ENCODE assay signal across 9 cellular contexts in the genomic region with DNA sequence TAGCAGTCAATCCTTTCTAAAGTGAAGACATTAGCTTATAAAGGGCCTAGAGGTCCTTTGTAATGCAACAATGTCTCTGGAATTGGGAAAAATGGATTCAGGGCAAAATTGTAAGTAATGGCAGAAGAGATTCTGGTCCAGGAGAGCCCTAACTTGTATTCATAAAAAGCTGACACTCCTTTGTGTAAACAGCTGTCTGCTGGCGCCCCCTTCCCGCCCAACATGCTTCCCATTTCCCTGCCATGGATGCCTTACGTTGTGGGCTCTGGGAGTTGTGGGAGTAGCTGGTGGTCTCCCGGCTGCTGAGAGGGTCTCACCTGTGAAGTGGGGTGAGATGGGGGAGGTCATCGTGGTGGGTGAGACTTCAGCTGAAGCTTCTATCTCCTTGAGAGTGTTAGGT. TPM values are rescaled to one million over a fixed set of nuclear protein-coding genes. Genes with fewer than 3 reads are reported as not detected.
DNase-seq lines count a peak whose midpoint lies in the region; ATAC-seq and TF ChIP-seq lines count a peak whose summit lies in the region.
"Had no signal": no experiment of that assay in that cellular context is flagged by ENCODE, and none has a peak within 500 bp of the region (broad histone marks: within the 10 kb centered on the region; RNA-seq: fewer than 3 reads in every experiment).

No MANE protein-coding gene starts in this region.

- no peaks in the 10 kb centered on the region for H3K9me2 ChIP-seq in SU-DHL-6 (replicated peaks; ENCODE audit: insufficient read depth, low read length)

- H3K9me3 Mint-ChIP-seq in CD8-positive, alpha-beta memory T cell, result peaks cover 0 to 10% (median 5%) of the 10 kb centered on the region in 5 donors

- 0 out of 2 replicates have a peak overlapping the region, but pooled peaks have one; percentile 36 for H3K9ac ChIP-seq in SU-DHL-6 (ENCODE audit: low read length)
- H3K9ac ChIP-seq in smooth muscle cell (ENCODE audit: low read depth), result no peak overlapping the region

- peak overlapping the region; percentile 80 for H2AFZ ChIP-seq in SU-DHL-6 (ENCODE audit: low read depth, low read length, severe bottlenecking)
- no peak overlapping the region for H2AFZ ChIP-seq in smooth muscle cell (ENCODE audit: low read depth)

- no peaks in the 10 kb centered on the region for H3K9me3 ChIP-seq in SU-DHL-6 (ENCODE audit: insufficient read depth, low read length)
- H3K9me3 ChIP-seq in CD8-positive, alpha-beta memory T cell (ENCODE audit: low read length), result no peaks in the 10 kb centered on the region
- no peaks in the 10 kb centered on the region for H3K9me3 ChIP-seq in smooth muscle cell (replicated peaks; ENCODE audit: low read depth)

- H3K36me3 Mint-ChIP-seq in CD8-positive, alpha-beta memory T cell, result peaks cover 7 to 26% (median 20%) of the 10 kb centered on the region in 3 donors

- peaks cover 3% of the 10 kb centered on the region; the same call in 1 of the 2 replicates for H3F3A ChIP-seq in SU-DHL-6 (ENCODE audit: insufficient read depth)
- no peaks in the 10 kb centered on the region for H3F3A ChIP-seq in smooth muscle cell (ENCODE audit: low read depth)

- H3K27me3 ChIP-seq in SU-DHL-6 (ENCODE audit: low read length), result no peaks in the 10 kb centered on the region
- no peaks in the 10 kb centered on the region for H3K27me3 ChIP-seq in CD8-positive, alpha-beta memory T cell (ENCODE audit: insufficient read depth, low read length, poor library complexity, severe bottlenecking)
- no peaks in the 10 kb centered on the region for H3K27me3 ChIP-seq in smooth muscle cell (ENCODE audit: low read depth)

- H3K27ac ChIP-seq in SU-DHL-6 (ENCODE audit: low read depth, low read length) (no peak overlapping the region), substantia nigra (ENCODE audit: low read depth, low read length, poor library complexity, severe bottlenecking) (peak overlapping the region; percentile 63), smooth muscle cell (ENCODE audit: low read depth) (no peak overlapping the region)
- no peak overlapping the region for H3K27ac ChIP-seq in CD8-positive, alpha-beta memory T cell (ENCODE audit: low read depth, low read length)

- no peaks in the 10 kb centered on the region for H3K4me1 ChIP-seq in CD8-positive, alpha-beta memory T cell (ENCODE audit: insufficient read depth, low read length)
- no peaks in the 10 kb centered on the region for H3K4me1 ChIP-seq in smooth muscle cell (ENCODE audit: low read depth)

- no peaks in the 10 kb centered on the region for H4K20me1 ChIP-seq in SU-DHL-6 (ENCODE audit: low read depth, low read length)
- H4K20me1 ChIP-seq in smooth muscle cell (ENCODE audit: low read depth), result no peaks in the 10 kb centered on the region

- H3K4me1 Mint-ChIP-seq in CD8-positive, alpha-beta memory T cell, result peaks cover 9 to 12% (median 9%) of the 10 kb centered on the region in 3 donors

- DNase-seq in NCI-H2171 treated with DMSO at 0.1 percent for 48 hours (lab: John Stamatoyannopoulos, UW) (peak; percentile 53), NCI-H2171 (lab: John Stamatoyannopoulos, UW) (no peak), iPS-NIHi11 (ENCODE audit: low spot score) (peak; percentile 72), substantia nigra (lab: John Stamatoyannopoulos, UW) (peak in 25 of 49 donors; percentile 8 to 60 (median 31)), smooth muscle cell (lab: John Stamatoyannopoulos, UW; ENCODE audit: unreplicated experiment) (no peak)
- no peak for DNase-seq in CD8-positive, alpha-beta memory T cell

- H3K36me3 ChIP-seq in SU-DHL-6 (ENCODE audit: low read length) (no peaks in the 10 kb centered on the region), smooth muscle cell (ENCODE audit: low read depth) (no peaks in the 10 kb centered on the region)
- H3K36me3 ChIP-seq in CD8-positive, alpha-beta memory T cell (ENCODE audit: insufficient read depth, low read length), result peaks cover 6% of the 10 kb centered on the region

- H3K79me2 ChIP-seq in SU-DHL-6 (ENCODE audit: insufficient read depth, low read length) (no peaks in the 10 kb centered on the region), smooth muscle cell (ENCODE audit: low read depth) (no peaks in the 10 kb centered on the region)

- CTCF ChIA-PET in CD8-positive, alpha-beta memory T cell (lab: Charles Lee), result interaction anchor here (0.9 to 1.4 kb wide), 2 partner anchors 9 to 16 kb away, joined by 3 to 4 read pairs; partner anchors contain the start of gene LPAR5

- peak; percentile 27 for TF ChIP-seq CTCF in SU-DHL-6 (IDR thresholded peaks at IDR 0.05; ENCODE audit: insufficient read depth, low read length, poor library complexity, severe bottlenecking)
- no peak for TF ChIP-seq CTCF in smooth muscle cell (IDR thresholded peaks at IDR 0.05; ENCODE audit: borderline replicate concordance, insufficient read depth, poor library complexity, severe bottlenecking)

- ATAC-seq in GM18868 (IDR thresholded peaks at IDR 0.05; ENCODE audit: unreplicated experiment), result no peak

- H3K27ac Mint-ChIP-seq in CD8-positive, alpha-beta memory T cell, result peak overlapping the region in 1 of 8 donors; percentile 17

- POLR2A ChIA-PET in CD8-positive, alpha-beta memory T cell (lab: Charles Lee), result no interaction called here

- no peak overlapping the region for H3K4me3 ChIP-seq in SU-DHL-6 (ENCODE audit: insufficient read depth, low read length, poor library complexity, severe bottlenecking)
- no peak overlapping the region for H3K4me3 ChIP-seq in CD8-positive, alpha-beta memory T cell (ENCODE audit: low read length)
- H3K4me3 ChIP-seq in smooth muscle cell, result no peak overlapping the region

- peak overlapping the region in 1 of 7 donors; percentile 11 for H3K4me3 Mint-ChIP-seq in CD8-positive, alpha-beta memory T cell

- no peaks in the 10 kb centered on the region for H3K27me3 Mint-ChIP-seq in CD8-positive, alpha-beta memory T cell

- no peak overlapping the region for H3K4me2 ChIP-seq in SU-DHL-6 (ENCODE audit: low read depth, low read length, poor library complexity, severe bottlenecking)
- no peak overlapping the region for H3K4me2 ChIP-seq in smooth muscle cell

- 44% methylated on average over 5 of the region's 5 CpGs for WGBS in smooth muscle cell (ENCODE audit: low lambda C conversion rate)

RNA-seq across cellular contexts. Expression of gene ACRBP, which starts 2.3 kb away (rescaled TPM):
- total RNA-seq in CD8-positive, alpha-beta memory T cell, result 1 to 10 TPM; 1.8 to 2.0 TPM
- not detected for polyA plus RNA-seq in CD8-positive, alpha-beta memory T cell
- total RNA-seq in smooth muscle cell, result not detected in 2 replicates
- polyA plus RNA-seq in smooth muscle cell, result 0.82 TPM in 1 of 2 replicates, not detected in the other

RNA-seq across cellular contexts. Expression of gene LPAR5, which starts 9.1 kb away (rescaled TPM):
- 10 to 100 TPM; 10.6 to 11.4 TPM for total RNA-seq in CD8-positive, alpha-beta memory T cell
- polyA plus RNA-seq in CD8-positive, alpha-beta memory T cell, result 26.5 TPM
- 2.0 and 4.4 TPM in 2 replicates for total RNA-seq in smooth muscle cell
- polyA plus RNA-seq in smooth muscle cell, result 1.3 and 1.8 TPM in 2 replicates
- polyA plus RNA-seq: AG04450 had no signal

RNA-seq across cellular contexts. Expression of gene ING4, which starts 18.0 kb away (rescaled TPM):
- 10 to 100 TPM; 17.4 to 18.5 TPM for total RNA-seq in CD8-positive, alpha-beta memory T cell
- 80.3 TPM for polyA plus RNA-seq in CD8-positive, alpha-beta memory T cell
- total RNA-seq in smooth muscle cell, result 24.8 and 45.0 TPM in 2 replicates
- polyA plus RNA-seq in smooth muscle cell, result 27.0 and 33.5 TPM in 2 replicates

RNA-seq across cellular contexts. Expression of gene CHD4, which starts 37.7 kb away (rescaled TPM):
- 100 to 1,000 TPM; 287 to 293 TPM for total RNA-seq in CD8-positive, alpha-beta memory T cell
- 58.1 TPM for polyA plus RNA-seq in CD8-positive, alpha-beta memory T cell
- total RNA-seq in smooth muscle cell, result 172 and 176 TPM in 2 replicates
- polyA plus RNA-seq in smooth muscle cell, result 87.5 and 122 TPM in 2 replicates

RNA-seq across cellular contexts. Expression of gene ZNF384, which starts 44.3 kb away (rescaled TPM):
- total RNA-seq in CD8-positive, alpha-beta memory T cell, result 10 to 100 TPM; 58.1 to 63.3 TPM
- 37.2 TPM for polyA plus RNA-seq in CD8-positive, alpha-beta memory T cell
- total RNA-seq in smooth muscle cell, result 30.0 and 31.0 TPM in 2 replicates
- polyA plus RNA-seq in smooth muscle cell, result 36.1 and 38.6 TPM in 2 replicates

Comparison
In these comparisons a context has a peak if more than half of its experiments do, and no peak if none do; other contexts are left out.
1. DNase-seq: peak in NCI-H2171 treated with DMSO at 0.1 percent for 48 hours (single experiment), iPS-NIHi11 (single experiment) and substantia nigra (25 of 49); none in NCI-H2171 (single experiment), CD8-positive, alpha-beta memory T cell (0 of 5) and smooth muscle cell (single experiment).